25 cellular contexts compared by ENCODE assay signal in genomic region chr20:48618052-48618451, GRCh38.
"Had no signal": no experiment of that assay in that cellular context is flagged by ENCODE, and none has a peak within 500 bp of the region (broad histone marks: within the 10 kb centered on the region; RNA-seq: fewer than 3 reads in every experiment).

No MANE protein-coding gene starts in this region.

- FAIRE-seq: endothelial cell of umbilical vein, keratinocyte, pancreas had no signal

- H3K9me3 ChIP-seq: left ventricle myocardium inferior, pancreas, prostate gland, testis, tibial nerve had no signal

- H3K27ac ChIP-seq: coronary artery, foreskin keratinocyte, left ventricle myocardium inferior, pancreas, prostate gland, testis, tibial nerve had no signal

- H3K4me1 ChIP-seq: foreskin keratinocyte had no signal

- H3K27ac Mint-ChIP-seq: endodermal cell; naive B cell; stimulated activated naive B cell treated with anti-CD40 and anti-IgM and Interleukin-4, amounts not matched to agents 10 μg/mL and 1 μg/mL and 100 μg/mL, for 72 hours had no signal

- DNase-seq: effector CD4-positive, alpha-beta T cell; endodermal cell; erythroblast; foreskin keratinocyte; immature natural killer cell; left cardiac atrium; left ventricle myocardium inferior; mesenchymal stem cell; midbrain; naive B cell; occipital lobe; stimulated activated CD4-positive, alpha-beta T cell treated with anti-CD3 and anti-CD28 coated beads, Interleukin-2, amount 100 ng/mL, for 24 hours; stimulated activated CD4-positive, alpha-beta T cell treated with anti-CD3 and anti-CD28 coated beads, Interleukin-4, amount 100 ng/mL, for 4 hours; stimulated activated naive B cell treated with anti-CD40 and anti-IgM and Interleukin-4, amounts not matched to agents 10 μg/mL and 1 μg/mL and 100 μg/mL, for 72 hours; stimulated activated naive CD8-positive, alpha-beta T cell treated with anti-CD3 and anti-CD28 coated beads, Interleukin-15, amount 100 ng/mL, for 72 hours; testis had no signal

- H3K4me1 Mint-ChIP-seq: endodermal cell had no signal

- H3K27me3 ChIP-seq: pancreas, testis, tibial nerve had no signal

- H3K4me3 ChIP-seq: coronary artery, left ventricle myocardium inferior, lung, pancreas, prostate gland, testis, tibial nerve had no signal

- H3K36me3 ChIP-seq: left ventricle myocardium inferior, pancreas, prostate gland, tibial nerve had no signal

- H3K36me3 Mint-ChIP-seq: immature natural killer cell, naive B cell had no signal

- H3K27me3 Mint-ChIP-seq: stimulated activated naive CD8-positive, alpha-beta T cell treated with anti-CD3 and anti-CD28 coated beads, Interleukin-15, amount 100 ng/mL, for 72 hours had no signal

- H3K9me3 Mint-ChIP-seq: endodermal cell; immature natural killer cell; naive B cell; neural crest cell; stimulated activated naive B cell treated with anti-CD40 and anti-IgM and Interleukin-4, amounts not matched to agents 10 μg/mL and 1 μg/mL and 100 μg/mL, for 72 hours; stimulated activated naive CD8-positive, alpha-beta T cell treated with anti-CD3 and anti-CD28 coated beads, Interleukin-15, amount 100 ng/mL, for 72 hours had no signal

- H3K4me3 Mint-ChIP-seq: endodermal cell; immature natural killer cell; naive B cell; neural crest cell; stimulated activated naive B cell treated with anti-CD40 and anti-IgM and Interleukin-4, amounts not matched to agents 10 μg/mL and 1 μg/mL and 100 μg/mL, for 72 hours; stimulated activated naive CD8-positive, alpha-beta T cell treated with anti-CD3 and anti-CD28 coated beads, Interleukin-15, amount 100 ng/mL, for 72 hours had no signal

- ATAC-seq: foreskin keratinocyte; left cardiac atrium; pancreas; sciatic nerve; stimulated activated naive B cell treated with anti-CD40 and anti-IgM and Interleukin-4, amounts not matched to agents 10 μg/mL and 1 μg/mL and 100 μg/mL, for 72 hours; stimulated activated naive CD8-positive, alpha-beta T cell treated with anti-CD3 and anti-CD28 coated beads, Interleukin-15, amount 100 ng/mL, for 72 hours had no signal
